Comparison of ENCODE assay signal across 13 cellular contexts in genomic region chr13:79662882-79663281, GRCh38.
DNase-seq lines count a peak whose midpoint lies in the region; ATAC-seq, FAIRE-seq and TF ChIP-seq lines count a peak whose summit lies in the region.
"Had no signal": no experiment of that assay in that cellular context is flagged by ENCODE, and none has a peak within 500 bp of the region (broad histone marks: within the 10 kb centered on the region; RNA-seq: fewer than 3 reads in every experiment).

No MANE protein-coding gene starts in this region.

- TF ChIP-seq CTCF in A549 (IDR thresholded peaks at IDR 0.05), result no peak; the same call in 2 of the 3 replicates
- no peak for TF ChIP-seq CTCF in WERI-Rb-1 (IDR thresholded peaks at IDR 0.05; ENCODE audit: low read depth, low read length)
- TF ChIP-seq CTCF in natural killer cell (IDR thresholded peaks at IDR 0.05), result no peak

- WGBS in A549 (ENCODE audit: missing lambda C conversion rate), result 38% methylated on average over 3 of the region's 3 CpGs

- no peaks in the 10 kb centered on the region for H3K36me3 Mint-ChIP-seq in natural killer cell
- no peaks in the 10 kb centered on the region for H3K36me3 Mint-ChIP-seq in activated CD4-positive, alpha-beta memory T cell treated with anti-CD3 and anti-CD28 coated beads for 36 hours

- FAIRE-seq in A549 (lab: Jason Lieb, UNC), result no peak
- FAIRE-seq in islet of Langerhans (lab: Jason Lieb, UNC), result peak; percentile 93

- H3K9me3 ChIP-seq in A549, result no peaks in the 10 kb centered on the region
- H3K9me3 ChIP-seq in HUES6 (ENCODE audit: control insufficient read depth, insufficient read depth, low read depth, low read length), result no peaks in the 10 kb centered on the region
- H3K9me3 ChIP-seq in WERI-Rb-1 (ENCODE audit: severe bottlenecking), result no peaks in the 10 kb centered on the region
- H3K9me3 ChIP-seq: SJSA1, vagina had no signal

- CTCF ChIA-PET in A549 (lab: Yijun Ruan, JAX), result no interaction called here
- CTCF ChIA-PET in activated CD4-positive, alpha-beta memory T cell treated with anti-CD3 and anti-CD28 coated beads for 36 hours (lab: Charles Lee), result no interaction called here

- ATAC-seq in A549 (no peak), natural killer cell (no peak), HG03139 (IDR thresholded peaks at IDR 0.05; ENCODE audit: unreplicated experiment) (no peak)
- ATAC-seq: activated T-cell treated with anti-CD3 and anti-CD28 coated beads, Interleukin-2, amount 50 U/mL, for 72 hours had no signal

- H3K36me3 ChIP-seq in HUES6 (ENCODE audit: control insufficient read depth, insufficient read depth, low read length) (no peaks in the 10 kb centered on the region), WERI-Rb-1 (no peaks in the 10 kb centered on the region)
- H3K36me3 ChIP-seq: SJSA1, vagina had no signal

- H3K4me2 ChIP-seq in A549, result no peak overlapping the region

- no peaks in the 10 kb centered on the region for H3K4me1 Mint-ChIP-seq in natural killer cell
- H3K4me1 Mint-ChIP-seq in activated CD4-positive, alpha-beta memory T cell treated with anti-CD3 and anti-CD28 coated beads for 36 hours (ENCODE audit: low read depth), result no peaks in the 10 kb centered on the region

- TF ChIP-seq POLR2A in A549 (IDR thresholded peaks at IDR 0.05; ENCODE audit: low read length), result no peak

- peak in 1 of 2 experiments; percentile 7; a peak in 1 of 5 replicates for TF ChIP-seq RAD21 in A549 (conservative IDR thresholded peaks at IDR 0.05 in 1 of 2, IDR thresholded peaks at IDR 0.05 in 1 of 2)

- H3K9ac ChIP-seq in HUES6 (ENCODE audit: low read length), result peak overlapping the region; percentile 0

- intact Hi-C loops in natural killer cell (cut with micrococcal nuclease), result no loop called here
- intact Hi-C loops in activated CD4-positive, alpha-beta memory T cell treated with anti-CD3 and anti-CD28 coated beads for 36 hours (cut with micrococcal nuclease), result no loop called here

- TF ChIP-seq EP300 in A549 (IDR thresholded peaks at IDR 0.05), result no peak

- POLR2A ChIA-PET in A549 (lab: Yijun Ruan, JAX), result no interaction called here
- POLR2A ChIA-PET in activated CD4-positive, alpha-beta memory T cell treated with anti-CD3 and anti-CD28 coated beads for 36 hours (lab: Charles Lee), result no interaction called here

- H3K4me3 ChIP-seq in A549 (no peak overlapping the region), HUES6 (ENCODE audit: low read depth, low read length) (no peak overlapping the region), WERI-Rb-1 (ENCODE audit: low read depth, low read length) (no peak overlapping the region)
- H3K4me3 ChIP-seq: SJSA1, vagina had no signal

- H3K4me3 Mint-ChIP-seq in natural killer cell, result no peak overlapping the region
- no peak overlapping the region for H3K4me3 Mint-ChIP-seq in activated CD4-positive, alpha-beta memory T cell treated with anti-CD3 and anti-CD28 coated beads for 36 hours
- H3K4me3 Mint-ChIP-seq: activated T-cell treated with anti-CD3 and anti-CD28 coated beads, Interleukin-2, amount 50 U/mL, for 72 hours had no signal

- H3K27me3 ChIP-seq in HUES6 (ENCODE audit: control insufficient read depth, insufficient read depth, low read length) (no peaks in the 10 kb centered on the region), WERI-Rb-1 (ENCODE audit: insufficient read depth, low read depth, severe bottlenecking) (no peaks in the 10 kb centered on the region)
- H3K27me3 ChIP-seq: SJSA1, vagina had no signal

- H3K27ac ChIP-seq in A549 (no peak overlapping the region), HUES6 (ENCODE audit: low read depth, low read length) (peak overlapping the region; percentile 62; the same call in 1 of the 2 replicates), WERI-Rb-1 (no peak overlapping the region)
- H3K27ac ChIP-seq: SJSA1, vagina had no signal

- peak in 1 of 2 experiments; percentile 12 for DNase-seq in A549 (ENCODE audit: low read depth in 1 of 2, low spot score in 1 of 2)
- DNase-seq in WERI-Rb-1, result peak; percentile 13
- no peak for DNase-seq in natural killer cell
- no peak for DNase-seq in foreskin melanocyte
- DNase-seq in activated CD4-positive, alpha-beta memory T cell treated with anti-CD3 and anti-CD28 coated beads for 36 hours, result no peak
- DNase-seq: activated CD4-positive, alpha-beta T cell treated with anti-CD3 and anti-CD28 coated beads for 1 hour; activated T-cell treated with anti-CD3 and anti-CD28 coated beads, Interleukin-2, amount 50 U/mL, for 72 hours; NCI-H226 had no signal

- H3K27ac Mint-ChIP-seq in natural killer cell, result no peak overlapping the region
- no peak overlapping the region for H3K27ac Mint-ChIP-seq in activated CD4-positive, alpha-beta memory T cell treated with anti-CD3 and anti-CD28 coated beads for 36 hours
- H3K27ac Mint-ChIP-seq: activated T-cell treated with anti-CD3 and anti-CD28 coated beads, Interleukin-2, amount 50 U/mL, for 72 hours had no signal

- H3K4me1 ChIP-seq in A549, result no peaks in the 10 kb centered on the region
- H3K4me1 ChIP-seq in HUES6 (ENCODE audit: control insufficient read depth, insufficient read depth, low read length), result peaks cover 14% of the 10 kb centered on the region; the same call in 1 of the 2 replicates
- H3K4me1 ChIP-seq: SJSA1 had no signal

- no peaks in the 10 kb centered on the region for H3K9me3 Mint-ChIP-seq in natural killer cell
- no peaks in the 10 kb centered on the region for H3K9me3 Mint-ChIP-seq in activated CD4-positive, alpha-beta memory T cell treated with anti-CD3 and anti-CD28 coated beads for 36 hours

- H3K27me3 Mint-ChIP-seq in natural killer cell (ENCODE audit: low read depth in 2 of 2), result peaks cover 9 to 10% of the 10 kb centered on the region in 2 donors
- H3K27me3 Mint-ChIP-seq in activated CD4-positive, alpha-beta memory T cell treated with anti-CD3 and anti-CD28 coated beads for 36 hours, result peaks cover 3% of the 10 kb centered on the region

TF ChIP-seq in A549, 52 proteins besides CTCF, POLR2A, EP300 and RAD21:
- TF ChIP-seq HES2 (IDR thresholded peaks at IDR 0.05), result no peak
- no peak for TF ChIP-seq FOXS1 (CRISPR knock-in tag; IDR thresholded peaks at IDR 0.05)
- TF ChIP-seq JUN (IDR thresholded peaks at IDR 0.05), result no peak
- 0 out of 3 replicates have a peak, but pooled peaks have one; percentile 15 for TF ChIP-seq SMC3 (IDR thresholded peaks at IDR 0.05)
- no peak for TF ChIP-seq CBX2 (IDR thresholded peaks at IDR 0.05; ENCODE audit: borderline replicate concordance, low read depth)
